In genomic region chr7:33744293-33744692, GRCh38 we compare ENCODE assay signal across 9 cellular contexts.
DNase-seq lines count a peak whose midpoint lies in the region; ATAC-seq and TF ChIP-seq lines count a peak whose summit lies in the region.
"Had no signal": no experiment of that assay in that cellular context is flagged by ENCODE, and none has a peak within 500 bp of the region (broad histone marks: within the 10 kb centered on the region; RNA-seq: fewer than 3 reads in every experiment).

No MANE protein-coding gene starts in this region.

- no peaks in the 10 kb centered on the region for H3K36me3 Mint-ChIP-seq in activated T-helper 1 cell treated with anti-CD3 and anti-CD28 coated beads, Interleukin-12 subunit alpha, Interleukin-12 subunit beta, Interleukin-2, Interleukin-4 antibody, amounts not matched to agents 30 ng/mL and 10 ng/mL and 1 ng/mL, durations not matched to agents 14 hours and 24 hours and 36 hours (ENCODE audit: low read depth)

- H3K4me1 ChIP-seq in GM23248 (ENCODE audit: insufficient read depth) (peaks cover 16% of the 10 kb centered on the region), PC-3 (ENCODE audit: insufficient read depth, low read length) (no peaks in the 10 kb centered on the region), hepatocyte (ENCODE audit: insufficient read depth) (no peaks in the 10 kb centered on the region)

- CTCF ChIA-PET in PC-3 (lab: Charles Lee), result no interaction called here

- H3K4me1 Mint-ChIP-seq in activated T-helper 1 cell treated with anti-CD3 and anti-CD28 coated beads, Interleukin-12 subunit alpha, Interleukin-12 subunit beta, Interleukin-2, Interleukin-4 antibody, amounts not matched to agents 30 ng/mL and 10 ng/mL and 1 ng/mL, durations not matched to agents 14 hours and 24 hours and 36 hours (ENCODE audit: low read depth), result no peaks in the 10 kb centered on the region

- 95 to 96% methylated on average over 2 of the region's 2 CpGs for WGBS in GM23248 (ENCODE audit: low coverage in 1 of 2, low lambda C conversion rate in 2 of 2, missing lambda C conversion rate in 2 of 2), 2 experiments
- WGBS in hepatocyte (ENCODE audit: low lambda C conversion rate, missing lambda C conversion rate), result 95% methylated on average over 2 of the region's 2 CpGs

- H3K4me3 ChIP-seq in GM23248 (no peak overlapping the region), PC-3 (ENCODE audit: low read length) (no peak overlapping the region), hepatocyte (no peak overlapping the region)

- DNase-seq in AG09319 (ENCODE audit: extremely low read depth, low read depth) (no peak), GM23248 (peak; percentile 14), PC-3 (peak; percentile 42), hepatocyte (ENCODE audit: low spot score) (peak; percentile 32)
- DNase-seq in activated T-helper 1 cell treated with anti-CD3 and anti-CD28 coated beads, Interleukin-12 subunit alpha, Interleukin-12 subunit beta, Interleukin-2, Interleukin-4 antibody, amounts not matched to agents 30 ng/mL and 10 ng/mL and 1 ng/mL, durations not matched to agents 14 hours and 24 hours and 36 hours (ENCODE audit: low spot score), result no peak
- no peak for DNase-seq in activated CD8-positive, alpha-beta memory T cell treated with anti-CD3 and anti-CD28 coated beads, Interleukin-2, amount 50 U/mL, for 4 hours
- DNase-seq: activated gamma-delta T cell treated with Interleukin-2 at 50 U/mL for 16 hours had no signal

- H3K4me3 Mint-ChIP-seq in activated T-helper 1 cell treated with anti-CD3 and anti-CD28 coated beads, Interleukin-12 subunit alpha, Interleukin-12 subunit beta, Interleukin-2, Interleukin-4 antibody, amounts not matched to agents 30 ng/mL and 10 ng/mL and 1 ng/mL, durations not matched to agents 14 hours and 24 hours and 36 hours, result no peak overlapping the region

- peak; percentile 45; the same call in 1 of the 2 replicates for ATAC-seq in PC-3
- no peak for ATAC-seq in HG03095 (IDR thresholded peaks at IDR 0.05; ENCODE audit: unreplicated experiment)
- no peak for ATAC-seq in HG02852 (IDR thresholded peaks at IDR 0.05; ENCODE audit: unreplicated experiment)

- H3K9me3 ChIP-seq in GM23248 (ENCODE audit: low read depth) (no peaks in the 10 kb centered on the region), PC-3 (ENCODE audit: low read length) (no peaks in the 10 kb centered on the region), hepatocyte (ENCODE audit: low read depth) (no peaks in the 10 kb centered on the region)

- H3K36me3 ChIP-seq in GM23248 (ENCODE audit: low read depth) (no peaks in the 10 kb centered on the region), PC-3 (ENCODE audit: low read depth, low read length) (no peaks in the 10 kb centered on the region), hepatocyte (replicated peaks; ENCODE audit: insufficient read depth, low read depth) (no peaks in the 10 kb centered on the region)

- in situ Hi-C loops in GM23248 (cut with MboI), result no loop called here

- TF ChIP-seq CTCF in AG09319 (IDR thresholded peaks at IDR 0.05; ENCODE audit: low read depth, low read length) (peak; percentile 11), PC-3 (conservative IDR thresholded peaks at IDR 0.05; ENCODE audit: low read depth, low read length) (peak; percentile 55), hepatocyte (IDR thresholded peaks at IDR 0.05; ENCODE audit: poor library complexity) (peak; percentile 26)

- H3K4me2 ChIP-seq in GM23248 (ENCODE audit: unreplicated experiment), result no peak overlapping the region
- no peak overlapping the region for H3K4me2 ChIP-seq in PC-3 (ENCODE audit: low read length)
- H3K4me2 ChIP-seq in hepatocyte, result no peak overlapping the region

- H3K27me3 ChIP-seq in GM23248 (replicated peaks; ENCODE audit: insufficient read depth) (no peaks in the 10 kb centered on the region), PC-3 (ENCODE audit: low read length) (no peaks in the 10 kb centered on the region), hepatocyte (no peaks in the 10 kb centered on the region)

- H4K20me1 ChIP-seq in GM23248 (ENCODE audit: insufficient read depth) (no peaks in the 10 kb centered on the region), PC-3 (ENCODE audit: low read length) (no peaks in the 10 kb centered on the region), hepatocyte (ENCODE audit: insufficient read depth, poor library complexity, severe bottlenecking) (no peaks in the 10 kb centered on the region)

- H3K9me2 ChIP-seq in GM23248 (ENCODE audit: insufficient read depth) (no peaks in the 10 kb centered on the region), PC-3 (replicated peaks; ENCODE audit: low read length) (no peaks in the 10 kb centered on the region), hepatocyte (replicated peaks; ENCODE audit: insufficient read depth) (no peaks in the 10 kb centered on the region)

- H3K27ac ChIP-seq in GM23248 (peak overlapping the region; percentile 23; the same call in 1 of the 2 replicates), PC-3 (ENCODE audit: low read length) (no peak overlapping the region), hepatocyte (peak overlapping the region; percentile 59)

- H3K27ac Mint-ChIP-seq in activated T-helper 1 cell treated with anti-CD3 and anti-CD28 coated beads, Interleukin-12 subunit alpha, Interleukin-12 subunit beta, Interleukin-2, Interleukin-4 antibody, amounts not matched to agents 30 ng/mL and 10 ng/mL and 1 ng/mL, durations not matched to agents 14 hours and 24 hours and 36 hours, result no peak overlapping the region

- H3K79me2 ChIP-seq in GM23248 (ENCODE audit: insufficient read depth) (no peaks in the 10 kb centered on the region), PC-3 (ENCODE audit: low read length) (no peaks in the 10 kb centered on the region), hepatocyte (no peaks in the 10 kb centered on the region)

- POLR2A ChIA-PET in PC-3 (lab: Charles Lee; ENCODE audit: unreplicated experiment), result no interaction called here

- H3K9ac ChIP-seq in GM23248, result no peak overlapping the region
- H3K9ac ChIP-seq in PC-3 (ENCODE audit: low read length), result no peak overlapping the region

- H3F3A ChIP-seq in GM23248 (ENCODE audit: insufficient read depth) (peaks cover 8% of the 10 kb centered on the region; the same call in 1 of the 2 replicates), PC-3 (ENCODE audit: low read length, unreplicated experiment) (no peaks in the 10 kb centered on the region)

- no peak overlapping the region for H2AFZ ChIP-seq in GM23248
- no peak overlapping the region for H2AFZ ChIP-seq in PC-3 (ENCODE audit: low read length)
- no peak overlapping the region for H2AFZ ChIP-seq in hepatocyte

- no peaks in the 10 kb centered on the region for H3K9me3 Mint-ChIP-seq in activated T-helper 1 cell treated with anti-CD3 and anti-CD28 coated beads, Interleukin-12 subunit alpha, Interleukin-12 subunit beta, Interleukin-2, Interleukin-4 antibody, amounts not matched to agents 30 ng/mL and 10 ng/mL and 1 ng/mL, durations not matched to agents 14 hours and 24 hours and 36 hours

- no peaks in the 10 kb centered on the region for H3K27me3 Mint-ChIP-seq in activated T-helper 1 cell treated with anti-CD3 and anti-CD28 coated beads, Interleukin-12 subunit alpha, Interleukin-12 subunit beta, Interleukin-2, Interleukin-4 antibody, amounts not matched to agents 30 ng/mL and 10 ng/mL and 1 ng/mL, durations not matched to agents 14 hours and 24 hours and 36 hours (ENCODE audit: insufficient read depth)

- no TSS peak for BruUV-seq in PC-3 (replicated peaks; lab: Mats Ljungman, UMichigan)

- intact Hi-C loops in PC-3 (cut with micrococcal nuclease), result loop anchor here (10.0 kb wide), 2 partner anchors 289 to 409 kb away; no protein-coding TSS in a partner anchor
- intact Hi-C loops in activated T-helper 1 cell treated with anti-CD3 and anti-CD28 coated beads, Interleukin-12 subunit alpha, Interleukin-12 subunit beta, Interleukin-2, Interleukin-4 antibody, amounts not matched to agents 30 ng/mL and 10 ng/mL and 1 ng/mL, durations not matched to agents 14 hours and 24 hours and 36 hours (cut with micrococcal nuclease), result loop anchor here (1.0 to 10.0 kb wide), 2 partner anchors 499 to 559 kb away; no protein-coding TSS in a partner anchor

Comparison
In these comparisons a context has a peak if more than half of its experiments do, and no peak if none do; other contexts are left out.
1. DNase-seq: peak in GM23248 (single experiment), PC-3 (single experiment) and hepatocyte (single experiment); none in AG09319 (single experiment), activated T-helper 1 cell treated with anti-CD3 and anti-CD28 coated beads, Interleukin-12 subunit alpha, Interleukin-12 subunit beta, Interleukin-2, Interleukin-4 antibody, amounts not matched to agents 30 ng/mL and 10 ng/mL and 1 ng/mL, durations not matched to agents 14 hours and 24 hours and 36 hours (single experiment) and activated CD8-positive, alpha-beta memory T cell treated with anti-CD3 and anti-CD28 coated beads, Interleukin-2, amount 50 U/mL, for 4 hours (single experiment).
2. Peak in every context shown above with its lines, with median percentiles within 50 percentile points of each other: CTCF ChIP-seq.